In genomic region chr2:122960727-122961641, GRCh38 we compare ENCODE assay signal across 13 cellular contexts.
DNase-seq lines count a peak whose midpoint lies in the region; FAIRE-seq and TF ChIP-seq lines count a peak whose summit lies in the region.
"Had no signal": no experiment of that assay in that cellular context is flagged by ENCODE, and none has a peak within 500 bp of the region (broad histone marks: within the 10 kb centered on the region; RNA-seq: fewer than 3 reads in every experiment).

No MANE protein-coding gene starts in this region.

- H3K4me1 ChIP-seq in sigmoid colon, result no peaks in the 10 kb centered on the region

- H3K27ac Mint-ChIP-seq in nephron progenitor cell, result no peak overlapping the region
- H3K27ac Mint-ChIP-seq: stimulated activated effector memory CD8-positive, alpha-beta T cell treated with anti-CD3 and anti-CD28 coated beads, Interleukin-12 subunit alpha, Interleukin-12 subunit beta, amount 100 ng/mL, for 72 hours had no signal

- intact Hi-C loops in sigmoid colon (cut with DNase I), result no loop called here

- no peak overlapping the region for H3K4me3 Mint-ChIP-seq in nephron progenitor cell
- H3K4me3 Mint-ChIP-seq: stimulated activated effector memory CD8-positive, alpha-beta T cell treated with anti-CD3 and anti-CD28 coated beads, Interleukin-12 subunit alpha, Interleukin-12 subunit beta, amount 100 ng/mL, for 72 hours had no signal

- no peak for TF ChIP-seq EP300 in sigmoid colon (IDR thresholded peaks at IDR 0.05)

- no peak for TF ChIP-seq POLR2A in sigmoid colon (IDR thresholded peaks at IDR 0.05)

- no peaks in the 10 kb centered on the region for H3K9me3 ChIP-seq in sigmoid colon

- H3K27me3 ChIP-seq in bronchial epithelial cell (ENCODE audit: control insufficient read depth, insufficient read depth, low read length) (no peaks in the 10 kb centered on the region), sigmoid colon (no peaks in the 10 kb centered on the region)

- FAIRE-seq in bronchial epithelial cell (lab: Jason Lieb, UNC), result no peak

- 63 to 69% methylated on average over 5 of the region's 5 CpGs for WGBS in sigmoid colon, 2 donors

- no peaks in the 10 kb centered on the region for H3K36me3 Mint-ChIP-seq in nephron progenitor cell (ENCODE audit: low read depth)
- H3K36me3 Mint-ChIP-seq: stimulated activated effector memory CD8-positive, alpha-beta T cell treated with anti-CD3 and anti-CD28 coated beads, Interleukin-12 subunit alpha, Interleukin-12 subunit beta, amount 100 ng/mL, for 72 hours had no signal

- TF ChIP-seq CTCF in bronchial epithelial cell (IDR thresholded peaks at IDR 0.05; ENCODE audit: insufficient read depth, low read length, severe bottlenecking) (no peak), nephron progenitor cell (IDR thresholded peaks at IDR 0.05) (no peak), coronary artery (IDR thresholded peaks at IDR 0.05) (no peak), sigmoid colon (IDR thresholded peaks at IDR 0.05) (no peak)

- no peaks in the 10 kb centered on the region for H3K27me3 Mint-ChIP-seq in nephron progenitor cell (ENCODE audit: low read depth, poor library complexity)

- H3K4me1 Mint-ChIP-seq in nephron progenitor cell, result no peaks in the 10 kb centered on the region
- H3K4me1 Mint-ChIP-seq: stimulated activated effector memory CD8-positive, alpha-beta T cell treated with anti-CD3 and anti-CD28 coated beads, Interleukin-12 subunit alpha, Interleukin-12 subunit beta, amount 100 ng/mL, for 72 hours had no signal

- H3K27ac ChIP-seq in coronary artery (no peak overlapping the region), sigmoid colon (no peak overlapping the region)
- H3K27ac ChIP-seq: skin epidermis had no signal

- no peaks in the 10 kb centered on the region for H3K9me3 Mint-ChIP-seq in nephron progenitor cell

- H3K36me3 ChIP-seq in bronchial epithelial cell (ENCODE audit: control insufficient read depth, insufficient read depth, low read length) (no peaks in the 10 kb centered on the region), sigmoid colon (no peaks in the 10 kb centered on the region)

- DNase-seq in NCI-H2107 (lab: John Stamatoyannopoulos, UW) (peak; percentile 12), NCI-H2107 treated with DMSO at 0.1 percent for 48 hours (lab: John Stamatoyannopoulos, UW; ENCODE audit: unreplicated experiment) (no peak), NCI-H510A (lab: John Stamatoyannopoulos, UW) (peak; percentile 82), bronchial epithelial cell (ENCODE audit: low read depth) (peak; percentile 85), smooth muscle cell of the brain vasculature (ENCODE audit: low read depth, low spot score) (peak; percentile 2), nephron progenitor cell (no peak), coronary artery (ENCODE audit: low spot score) (no peak), sigmoid colon (no peak)
- DNase-seq: 8988T, activated gamma-delta T cell treated with Interleukin-2 at 50 U/mL for 16 hours, NCI-H82 had no signal

- no peak overlapping the region for H3K4me3 ChIP-seq in bronchial epithelial cell (ENCODE audit: low read depth, low read length)
- no peak overlapping the region for H3K4me3 ChIP-seq in coronary artery
- H3K4me3 ChIP-seq in sigmoid colon, result no peak overlapping the region
- H3K4me3 ChIP-seq: skin epidermis had no signal

Comparison
In these comparisons a context has a peak if more than half of its experiments do, and no peak if none do; other contexts are left out.
1. DNase-seq: peak in NCI-H2107 (single experiment), NCI-H510A (single experiment), bronchial epithelial cell (single experiment) and smooth muscle cell of the brain vasculature (single experiment); none in NCI-H2107 treated with DMSO at 0.1 percent for 48 hours (single experiment), nephron progenitor cell (single experiment), coronary artery (single experiment) and sigmoid colon (single experiment).